ENCODE assay signal across 27 cellular contexts in the genomic region with DNA sequence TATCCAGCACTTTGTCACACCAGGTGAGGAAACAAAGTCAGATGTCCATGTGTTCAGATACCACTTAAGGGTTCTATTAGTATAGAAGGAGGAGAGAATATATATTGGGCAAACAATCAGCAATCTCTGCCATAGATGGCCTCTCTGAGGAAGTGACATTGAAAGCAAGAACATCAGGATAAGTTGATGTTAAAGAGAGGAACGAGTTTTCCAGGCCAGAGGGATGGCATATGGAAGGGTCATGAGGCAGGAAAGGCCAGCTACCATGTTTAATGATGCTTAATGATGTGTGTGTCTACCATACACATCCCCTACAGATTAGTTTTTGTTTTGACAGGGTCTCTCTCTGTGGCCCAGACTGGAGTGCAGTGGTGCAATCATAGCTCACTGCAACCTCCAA.
DNase-seq lines count a peak whose midpoint lies in the region; ATAC-seq and TF ChIP-seq lines count a peak whose summit lies in the region.
"Had no signal": no experiment of that assay in that cellular context is flagged by ENCODE, and none has a peak within 500 bp of the region (broad histone marks: within the 10 kb centered on the region; RNA-seq: fewer than 3 reads in every experiment).

No MANE protein-coding gene starts in this region.

- no peak for ATAC-seq in activated CD8-positive, alpha-beta T cell treated with anti-CD3 and anti-CD28 coated beads, Interleukin-2, amount 10 ng/mL, durations not matched to agents 7 days and 5 days
- ATAC-seq in activated CD8-positive, alpha-beta T cell treated with anti-CD3 and anti-CD28 coated beads for 36 hours, result no peak
- ATAC-seq in memory B cell (ENCODE audit: low read depth) (no peak), HG02973 (IDR thresholded peaks at IDR 0.05; ENCODE audit: unreplicated experiment) (no peak)
- ATAC-seq: A549; heart left ventricle; naive thymus-derived CD4-positive, alpha-beta T cell; right lobe of liver had no signal

- H3K36me3 ChIP-seq in H7 (replicated peaks; ENCODE audit: control insufficient read depth, insufficient read depth, low read length), result no peaks in the 10 kb centered on the region
- H3K36me3 ChIP-seq: adrenal gland, heart left ventricle, prostate gland, right lobe of liver, transverse colon had no signal

- POLR2A ChIA-PET in activated CD8-positive, alpha-beta T cell treated with anti-CD3 and anti-CD28 coated beads, Interleukin-2, amount 10 ng/mL, durations not matched to agents 7 days and 5 days (lab: Charles Lee), result interaction anchor here (1.8 kb wide), 1 partner anchor 17 kb away, joined by 7 read pairs; no protein-coding TSS in a partner anchor
- POLR2A ChIA-PET in activated CD8-positive, alpha-beta T cell treated with anti-CD3 and anti-CD28 coated beads for 36 hours (lab: Charles Lee), result no interaction called here

- H3K4me3 Mint-ChIP-seq in activated CD8-positive, alpha-beta T cell treated with anti-CD3 and anti-CD28 coated beads, Interleukin-2, amount 10 ng/mL, durations not matched to agents 7 days and 5 days, result no peak overlapping the region
- no peak overlapping the region for H3K4me3 Mint-ChIP-seq in activated CD8-positive, alpha-beta T cell treated with anti-CD3 and anti-CD28 coated beads for 36 hours
- H3K4me3 Mint-ChIP-seq in activated naive CD8-positive, alpha-beta T cell, result no peak overlapping the region
- H3K4me3 Mint-ChIP-seq in memory B cell, result no peak overlapping the region
- H3K4me3 Mint-ChIP-seq: naive thymus-derived CD4-positive, alpha-beta T cell had no signal

- peaks cover 26% of the 10 kb centered on the region for H3K36me3 Mint-ChIP-seq in activated CD8-positive, alpha-beta T cell treated with anti-CD3 and anti-CD28 coated beads, Interleukin-2, amount 10 ng/mL, durations not matched to agents 7 days and 5 days (ENCODE audit: low read depth)
- H3K36me3 Mint-ChIP-seq in activated CD8-positive, alpha-beta T cell treated with anti-CD3 and anti-CD28 coated beads for 36 hours (ENCODE audit: low read depth), result peaks cover 58% of the 10 kb centered on the region
- H3K36me3 Mint-ChIP-seq in activated naive CD8-positive, alpha-beta T cell, result peaks cover 15% of the 10 kb centered on the region
- H3K36me3 Mint-ChIP-seq in memory B cell, result no peaks in the 10 kb centered on the region

- no peak for DNase-seq in activated CD8-positive, alpha-beta T cell treated with anti-CD3 and anti-CD28 coated beads, Interleukin-2, amount 10 ng/mL, durations not matched to agents 7 days and 5 days
- DNase-seq in activated CD8-positive, alpha-beta T cell treated with anti-CD3 and anti-CD28 coated beads for 36 hours, result no peak
- DNase-seq in memory B cell (ENCODE audit: low spot score in 2 of 2) (no peak), NOMO-1 treated with dmso at 0.1 percent for 144 hours (lab: John Stamatoyannopoulos, UW; ENCODE audit: unreplicated experiment) (no peak), H7 (no peak)
- DNase-seq: activated CD4-positive, CD25-positive, alpha-beta regulatory T cell treated with anti-CD3 and anti-CD28 coated beads, Interleukin-2, amount 50 U/mL, for 72 hours; activated CD8-positive, alpha-beta memory T cell treated with anti-CD3 and anti-CD28 coated beads for 24 hours; activated T-cell treated with anti-CD3 and anti-CD28 coated beads, Interleukin-2, amount 50 U/mL, for 1 hour; adrenal gland; foreskin melanocyte; heart left ventricle; kidney; midbrain; naive thymus-derived CD4-positive, alpha-beta T cell; NCI-H187; NCI-H446 treated with DMSO at 0.1 percent for 48 hours; NCI-H774; occipital lobe; right lobe of liver; stimulated activated CD8-positive, alpha-beta memory T cell treated with anti-CD3 and anti-CD28 coated beads, Interleukin-4, amount 100 ng/mL, for 48 hours; SW 1271; transverse colon had no signal

- H3K27me3 Mint-ChIP-seq in activated CD8-positive, alpha-beta T cell treated with anti-CD3 and anti-CD28 coated beads, Interleukin-2, amount 10 ng/mL, durations not matched to agents 7 days and 5 days (ENCODE audit: low read depth), result no peaks in the 10 kb centered on the region
- H3K27me3 Mint-ChIP-seq in activated CD8-positive, alpha-beta T cell treated with anti-CD3 and anti-CD28 coated beads for 36 hours, result no peaks in the 10 kb centered on the region
- no peaks in the 10 kb centered on the region for H3K27me3 Mint-ChIP-seq in activated naive CD8-positive, alpha-beta T cell
- no peaks in the 10 kb centered on the region for H3K27me3 Mint-ChIP-seq in memory B cell
- H3K27me3 Mint-ChIP-seq: naive thymus-derived CD4-positive, alpha-beta T cell had no signal

- TF ChIP-seq CTCF in activated CD8-positive, alpha-beta T cell treated with anti-CD3 and anti-CD28 coated beads for 36 hours (IDR thresholded peaks at IDR 0.05), result no peak

- no peak overlapping the region for H3K4me3 ChIP-seq in H7 (ENCODE audit: insufficient read depth, low read depth, low read length)
- H3K4me3 ChIP-seq: A549, adrenal gland, heart left ventricle, prostate gland, right lobe of liver, transverse colon had no signal

- peak overlapping the region; percentile 66 for H3K27ac Mint-ChIP-seq in activated CD8-positive, alpha-beta T cell treated with anti-CD3 and anti-CD28 coated beads, Interleukin-2, amount 10 ng/mL, durations not matched to agents 7 days and 5 days
- H3K27ac Mint-ChIP-seq in activated CD8-positive, alpha-beta T cell treated with anti-CD3 and anti-CD28 coated beads for 36 hours, result no peak overlapping the region
- H3K27ac Mint-ChIP-seq in activated naive CD8-positive, alpha-beta T cell, result peak overlapping the region; percentile 58
- peak overlapping the region; percentile 66 for H3K27ac Mint-ChIP-seq in memory B cell

- intact Hi-C loops in activated CD8-positive, alpha-beta T cell treated with anti-CD3 and anti-CD28 coated beads for 36 hours (cut with micrococcal nuclease), result no loop called here

- CTCF ChIA-PET in activated CD8-positive, alpha-beta T cell treated with anti-CD3 and anti-CD28 coated beads, Interleukin-2, amount 10 ng/mL, durations not matched to agents 7 days and 5 days (lab: Charles Lee), result interaction anchor here (1.4 to 6.2 kb wide), 2 partner anchors 23 to 45 kb away, joined by 4 to 50 read pairs; no protein-coding TSS in a partner anchor
- CTCF ChIA-PET in activated CD8-positive, alpha-beta T cell treated with anti-CD3 and anti-CD28 coated beads for 36 hours (lab: Charles Lee), result interaction anchor here (0.6 to 5.2 kb wide), 2 partner anchors 46 to 286 kb away, joined by 3 to 34 read pairs; no protein-coding TSS in a partner anchor

- TF ChIP-seq POLR2A in GM15510 (IDR thresholded peaks at IDR 0.05; ENCODE audit: borderline replicate concordance, extremely low read depth, insufficient read length), result peak; percentile 20

- H3K9me3 Mint-ChIP-seq in activated CD8-positive, alpha-beta T cell treated with anti-CD3 and anti-CD28 coated beads, Interleukin-2, amount 10 ng/mL, durations not matched to agents 7 days and 5 days (ENCODE audit: insufficient read depth), result no peaks in the 10 kb centered on the region
- no peaks in the 10 kb centered on the region for H3K9me3 Mint-ChIP-seq in activated CD8-positive, alpha-beta T cell treated with anti-CD3 and anti-CD28 coated beads for 36 hours
- H3K9me3 Mint-ChIP-seq in activated naive CD8-positive, alpha-beta T cell (ENCODE audit: low read depth), result no peaks in the 10 kb centered on the region
- no peaks in the 10 kb centered on the region for H3K9me3 Mint-ChIP-seq in memory B cell
- H3K9me3 Mint-ChIP-seq: naive thymus-derived CD4-positive, alpha-beta T cell had no signal

- H3K4me1 Mint-ChIP-seq in activated CD8-positive, alpha-beta T cell treated with anti-CD3 and anti-CD28 coated beads, Interleukin-2, amount 10 ng/mL, durations not matched to agents 7 days and 5 days (ENCODE audit: low read depth), result peaks cover 24% of the 10 kb centered on the region
- H3K4me1 Mint-ChIP-seq in activated CD8-positive, alpha-beta T cell treated with anti-CD3 and anti-CD28 coated beads for 36 hours (ENCODE audit: low read depth), result peaks cover 33% of the 10 kb centered on the region
- peaks cover 37% of the 10 kb centered on the region for H3K4me1 Mint-ChIP-seq in activated naive CD8-positive, alpha-beta T cell (ENCODE audit: low read depth)
- H3K4me1 Mint-ChIP-seq in memory B cell, result peaks cover 22% of the 10 kb centered on the region

- no peaks in the 10 kb centered on the region for H3K27me3 ChIP-seq in H7 (ENCODE audit: control insufficient read depth, insufficient read depth, low read length)
- H3K27me3 ChIP-seq: adrenal gland, heart left ventricle, right lobe of liver, transverse colon had no signal
